ENCODE assay signal across 15 cellular contexts in genomic region chr4:183402771-183403170, GRCh38. TPM values are rescaled to one million over a fixed set of nuclear protein-coding genes. Genes with fewer than 3 reads are reported as not detected.
DNase-seq lines count a peak whose midpoint lies in the region; ATAC-seq lines count a peak whose summit lies in the region.
"Had no signal": no experiment of that assay in that cellular context is flagged by ENCODE, and none has a peak within 500 bp of the region (broad histone marks: within the 10 kb centered on the region; RNA-seq: fewer than 3 reads in every experiment).

No MANE protein-coding gene starts in this region.

- no peak overlapping the region for H3K4me3 Mint-ChIP-seq in activated T-cell treated with anti-CD3 and anti-CD28 coated beads, Interleukin-2, amount 50 U/mL, for 72 hours
- H3K4me3 Mint-ChIP-seq in stimulated activated memory B cell treated with anti-CD40 and anti-IgM and Interleukin-4, amounts not matched to agents 10 μg/mL and 1 μg/mL and 100 μg/mL, for 72 hours: no peak overlapping the region
- H3K4me3 Mint-ChIP-seq in CD8-positive, alpha-beta memory T cell: no peak overlapping the region

- no peaks in the 10 kb centered on the region for H3K27me3 ChIP-seq in CD8-positive, alpha-beta memory T cell (ENCODE audit: insufficient read depth, low read length, poor library complexity, severe bottlenecking)
- H3K27me3 ChIP-seq: hepatocyte, pancreas had no signal

- in situ Hi-C loops in KBM-7 (cut with MboI; ENCODE audit: low pct_unique_long_range_greater_than_20kb, low sequenced_read_pairs): no loop called here

- peaks cover 28% of the 10 kb centered on the region for H3K4me1 Mint-ChIP-seq in activated T-cell treated with anti-CD3 and anti-CD28 coated beads, Interleukin-2, amount 50 U/mL, for 72 hours (ENCODE audit: low read depth)
- H3K4me1 Mint-ChIP-seq in stimulated activated memory B cell treated with anti-CD40 and anti-IgM and Interleukin-4, amounts not matched to agents 10 μg/mL and 1 μg/mL and 100 μg/mL, for 72 hours: peaks cover 35% of the 10 kb centered on the region
- H3K4me1 Mint-ChIP-seq in CD8-positive, alpha-beta memory T cell: peaks cover 16 to 26% (median 21%) of the 10 kb centered on the region in 3 donors

- no peak for ATAC-seq in activated T-cell treated with anti-CD3 and anti-CD28 coated beads, Interleukin-2, amount 50 U/mL, for 72 hours (replicated peaks in 1 of 2)
- no peak for ATAC-seq in stimulated activated memory B cell treated with anti-CD40 and anti-IgM and Interleukin-4, amounts not matched to agents 10 μg/mL and 1 μg/mL and 100 μg/mL, for 72 hours
- ATAC-seq in HG03196 (IDR thresholded peaks at IDR 0.05; ENCODE audit: unreplicated experiment): no peak
- ATAC-seq: pancreas had no signal

- H3K9me3 ChIP-seq in SK-N-MC (ENCODE audit: low read depth, low read length): no peaks in the 10 kb centered on the region
- H3K9me3 ChIP-seq in CD8-positive, alpha-beta memory T cell (ENCODE audit: low read length): no peaks in the 10 kb centered on the region
- H3K9me3 ChIP-seq: HAP-1, pancreas had no signal

- peaks cover 12% of the 10 kb centered on the region for H3K4me1 ChIP-seq in CD8-positive, alpha-beta memory T cell (ENCODE audit: insufficient read depth, low read length)

- POLR2A ChIA-PET in CD8-positive, alpha-beta memory T cell (lab: Charles Lee): no interaction called here

- CTCF ChIA-PET in CD8-positive, alpha-beta memory T cell (lab: Charles Lee): no interaction called here

- H3K9me3 Mint-ChIP-seq in activated T-cell treated with anti-CD3 and anti-CD28 coated beads, Interleukin-2, amount 50 U/mL, for 72 hours: no peaks in the 10 kb centered on the region
- no peaks in the 10 kb centered on the region for H3K9me3 Mint-ChIP-seq in stimulated activated memory B cell treated with anti-CD40 and anti-IgM and Interleukin-4, amounts not matched to agents 10 μg/mL and 1 μg/mL and 100 μg/mL, for 72 hours
- H3K9me3 Mint-ChIP-seq in CD8-positive, alpha-beta memory T cell: no peaks in the 10 kb centered on the region

- H3K27ac Mint-ChIP-seq in activated T-cell treated with anti-CD3 and anti-CD28 coated beads, Interleukin-2, amount 50 U/mL, for 72 hours: no peak overlapping the region
- H3K27ac Mint-ChIP-seq in stimulated activated memory B cell treated with anti-CD40 and anti-IgM and Interleukin-4, amounts not matched to agents 10 μg/mL and 1 μg/mL and 100 μg/mL, for 72 hours: peak overlapping the region; percentile 22
- peak overlapping the region in 1 of 8 donors; percentile 93 for H3K27ac Mint-ChIP-seq in CD8-positive, alpha-beta memory T cell

- peaks cover 8% of the 10 kb centered on the region for H3K27me3 Mint-ChIP-seq in activated T-cell treated with anti-CD3 and anti-CD28 coated beads, Interleukin-2, amount 50 U/mL, for 72 hours (ENCODE audit: low read depth)
- peaks cover 26% of the 10 kb centered on the region for H3K27me3 Mint-ChIP-seq in stimulated activated memory B cell treated with anti-CD40 and anti-IgM and Interleukin-4, amounts not matched to agents 10 μg/mL and 1 μg/mL and 100 μg/mL, for 72 hours
- H3K27me3 Mint-ChIP-seq in CD8-positive, alpha-beta memory T cell: peaks cover 0 to 2% of the 10 kb centered on the region in 2 donors

- H3K27ac ChIP-seq in SK-N-MC: peak overlapping the region; percentile 37; the same call in 1 of the 2 replicates
- no peak overlapping the region for H3K27ac ChIP-seq in CD8-positive, alpha-beta memory T cell (ENCODE audit: low read depth, low read length)
- H3K27ac ChIP-seq: hepatocyte, pancreas had no signal

- no peak overlapping the region for H3K9ac ChIP-seq in SK-N-MC (ENCODE audit: insufficient read length)

- peak; percentile 27 to 28 for DNase-seq in activated T-cell treated with anti-CD3 and anti-CD28 coated beads, Interleukin-2, amount 50 U/mL, for 48 hours
- no peak for DNase-seq in activated T-cell treated with anti-CD3 and anti-CD28 coated beads, Interleukin-2, amount 50 U/mL, for 72 hours
- DNase-seq in KBM-7 (peak; percentile 55), SK-N-MC (ENCODE audit: low read depth, low spot score) (no peak), UCSD-AML1 (lab: John Stamatoyannopoulos, UW; ENCODE audit: unreplicated experiment) (no peak)
- no peak for DNase-seq in CD8-positive, alpha-beta memory T cell
- DNase-seq: activated naive CD4-positive, alpha-beta T cell treated with Interleukin-2 at 50 U/mL for 16 hours; effector memory CD4-positive, alpha-beta T cell; NCI-H187 treated with DMSO at 0.1 percent for 48 hours; pancreas had no signal

- no peaks in the 10 kb centered on the region for H3K36me3 Mint-ChIP-seq in activated T-cell treated with anti-CD3 and anti-CD28 coated beads, Interleukin-2, amount 50 U/mL, for 72 hours (ENCODE audit: insufficient read depth in 2 of 2)
- no peaks in the 10 kb centered on the region for H3K36me3 Mint-ChIP-seq in stimulated activated memory B cell treated with anti-CD40 and anti-IgM and Interleukin-4, amounts not matched to agents 10 μg/mL and 1 μg/mL and 100 μg/mL, for 72 hours
- no peaks in the 10 kb centered on the region for H3K36me3 Mint-ChIP-seq in CD8-positive, alpha-beta memory T cell

- H3K4me3 ChIP-seq in SK-N-MC: no peak overlapping the region
- H3K4me3 ChIP-seq in CD8-positive, alpha-beta memory T cell (ENCODE audit: low read length): no peak overlapping the region
- H3K4me3 ChIP-seq: HAP-1, hepatocyte, pancreas, smooth muscle cell had no signal

- H3K36me3 ChIP-seq in SK-N-MC (ENCODE audit: insufficient read depth, low read length): no peaks in the 10 kb centered on the region
- no peaks in the 10 kb centered on the region for H3K36me3 ChIP-seq in CD8-positive, alpha-beta memory T cell (ENCODE audit: insufficient read depth, low read length)
- H3K36me3 ChIP-seq: HAP-1, pancreas had no signal

RNA-seq across cellular contexts. Expression of gene CDKN2AIP, which starts 41.7 kb away (rescaled TPM):
- 10 to 100 TPM; 29.7 to 48.0 TPM for total RNA-seq in activated T-cell treated with anti-CD3 and anti-CD28 coated beads, Interleukin-2, amount 50 U/mL, for 72 hours
- total RNA-seq in CD8-positive, alpha-beta memory T cell: 10 to 100 TPM; 29.4 to 30.1 TPM
- 35.3 TPM for polyA plus RNA-seq in CD8-positive, alpha-beta memory T cell

Comparison
In these comparisons a context has a peak if more than half of its experiments do, and no peak if none do; other contexts are left out.
1. DNase-seq: peak in activated T-cell treated with anti-CD3 and anti-CD28 coated beads, Interleukin-2, amount 50 U/mL, for 48 hours (2 of 2) and KBM-7 (single experiment); none in activated T-cell treated with anti-CD3 and anti-CD28 coated beads, Interleukin-2, amount 50 U/mL, for 72 hours (0 of 2), SK-N-MC (single experiment), CD8-positive, alpha-beta memory T cell (0 of 5) and UCSD-AML1 (single experiment).